Comparison of ENCODE assay signal across 1 cellular context in the genomic region with DNA sequence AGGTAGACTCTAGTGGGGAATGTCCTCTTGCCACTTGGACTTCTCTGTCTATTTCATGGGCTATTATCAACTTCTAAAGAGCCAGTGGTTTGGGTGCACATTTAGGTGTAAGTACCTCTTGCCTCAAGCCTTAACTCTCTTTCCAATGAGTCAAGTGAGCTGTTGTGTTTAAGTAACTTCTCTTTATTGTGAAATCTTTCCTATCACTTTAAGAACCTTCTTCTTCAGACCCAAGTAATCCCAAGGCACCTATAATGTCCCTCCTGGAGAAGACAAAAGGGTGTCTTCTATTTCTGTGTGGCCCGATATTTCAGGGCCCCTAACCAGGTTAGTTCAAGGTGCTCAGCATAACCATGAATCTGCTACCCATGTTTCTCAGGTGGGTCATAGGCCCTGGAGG.
TF ChIP-seq lines count a peak whose summit lies in the region.

No MANE protein-coding gene starts in this region.

TF ChIP-seq in K562, 482 proteins besides CTCF, POLR2A, EP300 and RAD21 (continued from another document):
- TF ChIP-seq, protein P1, sequence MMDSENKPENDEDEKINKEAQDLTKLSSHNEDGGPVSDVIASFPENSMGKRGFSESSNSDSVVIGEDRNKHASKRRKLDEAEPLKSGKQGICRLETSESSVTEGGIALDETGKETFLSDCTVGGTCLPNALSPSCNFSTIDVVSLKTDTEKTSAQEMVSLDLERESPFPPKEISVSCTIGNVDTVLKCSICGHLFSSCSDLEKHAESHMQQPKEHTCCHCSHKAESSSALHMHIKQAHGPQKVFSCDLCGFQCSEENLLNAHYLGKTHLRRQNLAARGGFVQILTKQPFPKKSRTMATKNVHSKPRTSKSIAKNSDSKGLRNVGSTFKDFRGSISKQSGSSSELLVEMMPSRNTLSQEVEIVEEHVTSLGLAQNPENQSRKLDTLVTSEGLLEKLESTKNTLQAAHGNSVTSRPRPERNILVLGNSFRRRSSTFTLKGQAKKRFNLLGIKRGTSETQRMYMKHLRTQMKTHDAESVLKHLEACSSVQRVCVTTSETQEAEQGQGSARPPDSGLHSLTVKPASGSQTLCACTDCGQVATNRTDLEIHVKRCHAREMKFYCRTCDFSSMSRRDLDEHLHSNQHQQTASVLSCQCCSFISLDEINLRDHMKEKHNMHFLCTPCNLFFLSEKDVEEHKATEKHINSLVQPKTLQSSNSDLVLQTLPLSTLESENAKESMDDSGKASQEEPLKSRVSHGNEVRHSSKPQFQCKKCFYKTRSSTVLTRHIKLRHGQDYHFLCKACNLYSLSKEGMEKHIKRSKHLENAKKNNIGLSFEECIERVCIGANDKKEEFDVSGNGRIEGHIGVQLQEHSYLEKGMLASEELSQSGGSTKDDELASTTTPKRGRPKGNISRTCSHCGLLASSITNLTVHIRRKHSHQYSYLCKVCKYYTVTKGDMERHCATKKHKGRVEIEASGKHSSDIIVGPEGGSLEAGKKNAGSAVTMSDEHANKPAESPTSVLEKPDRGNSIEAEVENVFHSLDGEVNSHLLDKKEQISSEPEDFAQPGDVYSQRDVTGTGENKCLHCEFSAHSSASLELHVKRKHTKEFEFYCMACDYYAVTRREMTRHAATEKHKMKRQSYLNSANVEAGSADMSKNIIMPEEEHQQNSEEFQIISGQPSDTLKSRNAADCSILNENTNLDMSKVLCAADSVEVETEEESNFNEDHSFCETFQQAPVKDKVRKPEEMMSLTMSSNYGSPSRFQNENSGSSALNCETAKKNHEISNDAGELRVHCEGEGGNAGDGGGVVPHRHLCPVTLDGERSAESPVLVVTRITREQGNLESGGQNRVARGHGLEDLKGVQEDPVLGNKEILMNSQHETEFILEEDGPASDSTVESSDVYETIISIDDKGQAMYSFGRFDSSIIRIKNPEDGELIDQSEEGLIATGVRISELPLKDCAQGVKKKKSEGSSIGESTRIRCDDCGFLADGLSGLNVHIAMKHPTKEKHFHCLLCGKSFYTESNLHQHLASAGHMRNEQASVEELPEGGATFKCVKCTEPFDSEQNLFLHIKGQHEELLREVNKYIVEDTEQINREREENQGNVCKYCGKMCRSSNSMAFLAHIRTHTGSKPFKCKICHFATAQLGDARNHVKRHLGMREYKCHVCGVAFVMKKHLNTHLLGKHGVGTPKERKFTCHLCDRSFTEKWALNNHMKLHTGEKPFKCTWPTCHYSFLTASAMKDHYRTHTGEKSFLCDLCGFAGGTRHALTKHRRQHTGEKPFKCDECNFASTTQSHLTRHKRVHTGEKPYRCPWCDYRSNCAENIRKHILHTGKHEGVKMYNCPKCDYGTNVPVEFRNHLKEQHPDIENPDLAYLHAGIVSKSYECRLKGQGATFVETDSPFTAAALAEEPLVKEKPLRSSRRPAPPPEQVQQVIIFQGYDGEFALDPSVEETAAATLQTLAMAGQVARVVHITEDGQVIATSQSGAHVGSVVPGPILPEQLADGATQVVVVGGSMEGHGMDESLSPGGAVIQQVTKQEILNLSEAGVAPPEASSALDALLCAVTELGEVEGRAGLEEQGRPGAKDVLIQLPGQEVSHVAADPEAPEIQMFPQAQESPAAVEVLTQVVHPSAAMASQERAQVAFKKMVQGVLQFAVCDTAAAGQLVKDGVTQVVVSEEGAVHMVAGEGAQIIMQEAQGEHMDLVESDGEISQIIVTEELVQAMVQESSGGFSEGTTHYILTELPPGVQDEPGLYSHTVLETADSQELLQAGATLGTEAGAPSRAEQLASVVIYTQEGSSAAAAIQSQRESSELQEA (IDR thresholded peaks at IDR 0.05; ENCODE audit: low read depth), result no peak
- TF ChIP-seq ZZZ3 (IDR thresholded peaks at IDR 0.05) (no peak), ZNF41 (CRISPR knock-in tag; conservative IDR thresholded peaks at IDR 0.05) (no peak), KDM1A (IDR thresholded peaks at IDR 0.05) (no peak), GTF2E2 (tag; IDR thresholded peaks at IDR 0.05) (no peak), ZNF140 (CRISPR knock-in tag; IDR thresholded peaks at IDR 0.05) (no peak), MCM2 (IDR thresholded peaks at IDR 0.05; ENCODE audit: low read depth) (no peak), FOXA1 (IDR thresholded peaks at IDR 0.05; ENCODE audit: borderline replicate concordance) (no peak), TFAM (CRISPR knock-in tag; conservative IDR thresholded peaks at IDR 0.05) (no peak), CEBPG (CRISPR knock-in tag; IDR thresholded peaks at IDR 0.05) (no peak), CEBPG (tag; conservative IDR thresholded peaks at IDR 0.05 in 1 of 2, IDR thresholded peaks at IDR 0.05 in 1 of 2) (peak in 1 of 2 experiments; percentile 69; a peak in 2 of 4 replicates), CTBP1 (IDR thresholded peaks at IDR 0.05; ENCODE audit: borderline replicate concordance) (no peak), MAFK (IDR thresholded peaks at IDR 0.05; ENCODE audit: low read length) (0 out of 2 replicates have a peak, but pooled peaks have one; percentile 4), MIER1 (IDR thresholded peaks at IDR 0.05; ENCODE audit: low read depth) (no peak), SMAD4 (CRISPR knock-in tag; conservative IDR thresholded peaks at IDR 0.05) (no peak), NELFE (IDR thresholded peaks at IDR 0.05; ENCODE audit: insufficient read depth, insufficient read length) (peak; percentile 31), RB1 (IDR thresholded peaks at IDR 0.05; ENCODE audit: low read depth) (no peak), XRCC5 (IDR thresholded peaks at IDR 0.05; ENCODE audit: low read depth, low read length) (no peak)
- TF ChIP-seq, protein P2, sequence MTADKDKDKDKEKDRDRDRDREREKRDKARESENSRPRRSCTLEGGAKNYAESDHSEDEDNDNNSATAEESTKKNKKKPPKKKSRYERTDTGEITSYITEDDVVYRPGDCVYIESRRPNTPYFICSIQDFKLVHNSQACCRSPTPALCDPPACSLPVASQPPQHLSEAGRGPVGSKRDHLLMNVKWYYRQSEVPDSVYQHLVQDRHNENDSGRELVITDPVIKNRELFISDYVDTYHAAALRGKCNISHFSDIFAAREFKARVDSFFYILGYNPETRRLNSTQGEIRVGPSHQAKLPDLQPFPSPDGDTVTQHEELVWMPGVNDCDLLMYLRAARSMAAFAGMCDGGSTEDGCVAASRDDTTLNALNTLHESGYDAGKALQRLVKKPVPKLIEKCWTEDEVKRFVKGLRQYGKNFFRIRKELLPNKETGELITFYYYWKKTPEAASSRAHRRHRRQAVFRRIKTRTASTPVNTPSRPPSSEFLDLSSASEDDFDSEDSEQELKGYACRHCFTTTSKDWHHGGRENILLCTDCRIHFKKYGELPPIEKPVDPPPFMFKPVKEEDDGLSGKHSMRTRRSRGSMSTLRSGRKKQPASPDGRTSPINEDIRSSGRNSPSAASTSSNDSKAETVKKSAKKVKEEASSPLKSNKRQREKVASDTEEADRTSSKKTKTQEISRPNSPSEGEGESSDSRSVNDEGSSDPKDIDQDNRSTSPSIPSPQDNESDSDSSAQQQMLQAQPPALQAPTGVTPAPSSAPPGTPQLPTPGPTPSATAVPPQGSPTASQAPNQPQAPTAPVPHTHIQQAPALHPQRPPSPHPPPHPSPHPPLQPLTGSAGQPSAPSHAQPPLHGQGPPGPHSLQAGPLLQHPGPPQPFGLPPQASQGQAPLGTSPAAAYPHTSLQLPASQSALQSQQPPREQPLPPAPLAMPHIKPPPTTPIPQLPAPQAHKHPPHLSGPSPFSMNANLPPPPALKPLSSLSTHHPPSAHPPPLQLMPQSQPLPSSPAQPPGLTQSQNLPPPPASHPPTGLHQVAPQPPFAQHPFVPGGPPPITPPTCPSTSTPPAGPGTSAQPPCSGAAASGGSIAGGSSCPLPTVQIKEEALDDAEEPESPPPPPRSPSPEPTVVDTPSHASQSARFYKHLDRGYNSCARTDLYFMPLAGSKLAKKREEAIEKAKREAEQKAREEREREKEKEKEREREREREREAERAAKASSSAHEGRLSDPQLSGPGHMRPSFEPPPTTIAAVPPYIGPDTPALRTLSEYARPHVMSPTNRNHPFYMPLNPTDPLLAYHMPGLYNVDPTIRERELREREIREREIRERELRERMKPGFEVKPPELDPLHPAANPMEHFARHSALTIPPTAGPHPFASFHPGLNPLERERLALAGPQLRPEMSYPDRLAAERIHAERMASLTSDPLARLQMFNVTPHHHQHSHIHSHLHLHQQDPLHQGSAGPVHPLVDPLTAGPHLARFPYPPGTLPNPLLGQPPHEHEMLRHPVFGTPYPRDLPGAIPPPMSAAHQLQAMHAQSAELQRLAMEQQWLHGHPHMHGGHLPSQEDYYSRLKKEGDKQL (CRISPR knock-in tag; IDR thresholded peaks at IDR 0.05; ENCODE audit: borderline replicate concordance), result 0 out of 2 replicates have a peak, but pooled peaks have one; percentile 28
- TF ChIP-seq, protein P3, sequence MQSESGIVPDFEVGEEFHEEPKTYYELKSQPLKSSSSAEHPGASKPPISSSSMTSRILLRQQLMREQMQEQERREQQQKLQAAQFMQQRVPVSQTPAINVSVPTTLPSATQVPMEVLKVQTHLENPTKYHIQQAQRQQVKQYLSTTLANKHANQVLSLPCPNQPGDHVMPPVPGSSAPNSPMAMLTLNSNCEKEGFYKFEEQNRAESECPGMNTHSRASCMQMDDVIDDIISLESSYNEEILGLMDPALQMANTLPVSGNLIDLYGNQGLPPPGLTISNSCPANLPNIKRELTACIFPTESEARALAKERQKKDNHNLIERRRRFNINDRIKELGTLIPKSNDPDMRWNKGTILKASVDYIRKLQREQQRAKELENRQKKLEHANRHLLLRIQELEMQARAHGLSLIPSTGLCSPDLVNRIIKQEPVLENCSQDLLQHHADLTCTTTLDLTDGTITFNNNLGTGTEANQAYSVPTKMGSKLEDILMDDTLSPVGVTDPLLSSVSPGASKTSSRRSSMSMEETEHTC (IDR thresholded peaks at IDR 0.05), result no peak
- TF ChIP-seq, protein P4, sequence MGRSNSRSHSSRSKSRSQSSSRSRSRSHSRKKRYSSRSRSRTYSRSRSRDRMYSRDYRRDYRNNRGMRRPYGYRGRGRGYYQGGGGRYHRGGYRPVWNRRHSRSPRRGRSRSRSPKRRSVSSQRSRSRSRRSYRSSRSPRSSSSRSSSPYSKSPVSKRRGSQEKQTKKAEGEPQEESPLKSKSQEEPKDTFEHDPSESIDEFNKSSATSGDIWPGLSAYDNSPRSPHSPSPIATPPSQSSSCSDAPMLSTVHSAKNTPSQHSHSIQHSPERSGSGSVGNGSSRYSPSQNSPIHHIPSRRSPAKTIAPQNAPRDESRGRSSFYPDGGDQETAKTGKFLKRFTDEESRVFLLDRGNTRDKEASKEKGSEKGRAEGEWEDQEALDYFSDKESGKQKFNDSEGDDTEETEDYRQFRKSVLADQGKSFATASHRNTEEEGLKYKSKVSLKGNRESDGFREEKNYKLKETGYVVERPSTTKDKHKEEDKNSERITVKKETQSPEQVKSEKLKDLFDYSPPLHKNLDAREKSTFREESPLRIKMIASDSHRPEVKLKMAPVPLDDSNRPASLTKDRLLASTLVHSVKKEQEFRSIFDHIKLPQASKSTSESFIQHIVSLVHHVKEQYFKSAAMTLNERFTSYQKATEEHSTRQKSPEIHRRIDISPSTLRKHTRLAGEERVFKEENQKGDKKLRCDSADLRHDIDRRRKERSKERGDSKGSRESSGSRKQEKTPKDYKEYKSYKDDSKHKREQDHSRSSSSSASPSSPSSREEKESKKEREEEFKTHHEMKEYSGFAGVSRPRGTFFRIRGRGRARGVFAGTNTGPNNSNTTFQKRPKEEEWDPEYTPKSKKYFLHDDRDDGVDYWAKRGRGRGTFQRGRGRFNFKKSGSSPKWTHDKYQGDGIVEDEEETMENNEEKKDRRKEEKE (IDR thresholded peaks at IDR 0.05; ENCODE audit: borderline replicate concordance in 1 of 2, control insufficient read depth in 1 of 2, low read depth in 2 of 2, low read length in 1 of 2), result no peak
- TF ChIP-seq, protein P5, sequence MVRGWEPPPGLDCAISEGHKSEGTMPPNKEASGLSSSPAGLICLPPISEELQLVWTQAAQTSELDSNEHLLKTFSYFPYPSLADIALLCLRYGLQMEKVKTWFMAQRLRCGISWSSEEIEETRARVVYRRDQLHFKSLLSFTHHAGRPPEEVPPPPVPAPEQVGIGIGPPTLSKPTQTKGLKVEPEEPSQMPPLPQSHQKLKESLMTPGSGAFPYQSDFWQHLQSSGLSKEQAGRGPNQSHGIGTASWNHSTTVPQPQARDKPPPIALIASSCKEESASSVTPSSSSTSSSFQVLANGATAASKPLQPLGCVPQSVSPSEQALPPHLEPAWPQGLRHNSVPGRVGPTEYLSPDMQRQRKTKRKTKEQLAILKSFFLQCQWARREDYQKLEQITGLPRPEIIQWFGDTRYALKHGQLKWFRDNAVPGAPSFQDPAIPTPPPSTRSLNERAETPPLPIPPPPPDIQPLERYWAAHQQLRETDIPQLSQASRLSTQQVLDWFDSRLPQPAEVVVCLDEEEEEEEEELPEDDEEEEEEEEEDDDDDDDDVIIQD (CRISPR knock-in tag; IDR thresholded peaks at IDR 0.05), result no peak
- TF ChIP-seq, protein P6, sequence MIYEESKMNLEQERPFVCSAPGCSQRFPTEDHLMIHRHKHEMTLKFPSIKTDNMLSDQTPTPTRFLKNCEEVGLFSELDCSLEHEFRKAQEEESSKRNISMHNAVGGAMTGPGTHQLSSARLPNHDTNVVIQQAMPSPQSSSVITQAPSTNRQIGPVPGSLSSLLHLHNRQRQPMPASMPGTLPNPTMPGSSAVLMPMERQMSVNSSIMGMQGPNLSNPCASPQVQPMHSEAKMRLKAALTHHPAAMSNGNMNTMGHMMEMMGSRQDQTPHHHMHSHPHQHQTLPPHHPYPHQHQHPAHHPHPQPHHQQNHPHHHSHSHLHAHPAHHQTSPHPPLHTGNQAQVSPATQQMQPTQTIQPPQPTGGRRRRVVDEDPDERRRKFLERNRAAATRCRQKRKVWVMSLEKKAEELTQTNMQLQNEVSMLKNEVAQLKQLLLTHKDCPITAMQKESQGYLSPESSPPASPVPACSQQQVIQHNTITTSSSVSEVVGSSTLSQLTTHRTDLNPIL (CRISPR knock-in tag; IDR thresholded peaks at IDR 0.05), result no peak
- TF ChIP-seq, protein P7, sequence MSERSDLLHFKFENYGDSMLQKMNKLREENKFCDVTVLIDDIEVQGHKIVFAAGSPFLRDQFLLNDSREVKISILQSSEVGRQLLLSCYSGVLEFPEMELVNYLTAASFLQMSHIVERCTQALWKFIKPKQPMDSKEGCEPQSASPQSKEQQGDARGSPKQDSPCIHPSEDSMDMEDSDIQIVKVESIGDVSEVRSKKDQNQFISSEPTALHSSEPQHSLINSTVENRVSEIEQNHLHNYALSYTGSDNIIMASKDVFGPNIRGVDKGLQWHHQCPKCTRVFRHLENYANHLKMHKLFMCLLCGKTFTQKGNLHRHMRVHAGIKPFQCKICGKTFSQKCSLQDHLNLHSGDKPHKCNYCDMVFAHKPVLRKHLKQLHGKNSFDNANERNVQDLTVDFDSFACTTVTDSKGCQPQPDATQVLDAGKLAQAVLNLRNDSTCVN (CRISPR knock-in tag; IDR thresholded peaks at IDR 0.05), result no peak
